ENCODE assay signal across 12 cellular contexts in the genomic region with DNA sequence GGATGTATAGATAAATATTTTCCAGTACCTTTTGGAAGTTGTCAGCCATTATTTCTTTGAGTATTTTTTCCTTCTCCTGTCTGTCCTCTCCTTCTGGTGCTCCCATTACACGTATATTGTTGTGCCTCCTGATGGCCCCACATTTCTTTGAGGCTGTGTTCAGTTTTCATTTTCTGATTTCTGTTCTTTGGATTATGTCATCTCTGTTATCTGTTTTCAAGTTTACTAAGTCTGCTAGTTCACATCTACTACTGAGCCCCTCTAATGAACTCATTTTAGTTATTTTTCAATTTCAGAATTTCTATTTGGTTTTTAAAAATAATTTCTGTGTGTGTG. TPM values are rescaled to one million over a fixed set of nuclear protein-coding genes. Genes with fewer than 3 reads are reported as not detected.
A peak's percentile ranks its signal among the peaks of the same experiment; 100 is the strongest.
DNase-seq lines count a peak whose midpoint lies in the region; ATAC-seq, FAIRE-seq and TF ChIP-seq lines count a peak whose summit lies in the region.
"Had no signal": no experiment of that assay in that cellular context is flagged by ENCODE, and none has a peak within 500 bp of the region (broad histone marks: within the 10 kb centered on the region; RNA-seq: fewer than 3 reads in every experiment).

No MANE protein-coding gene starts in this region.

- no peak overlapping the region for H3K27ac ChIP-seq in astrocyte (ENCODE audit: low read depth, low read length)
- no peak overlapping the region for H3K27ac ChIP-seq in pancreas
- no peak overlapping the region for H3K27ac ChIP-seq in MM.1S (ENCODE audit: low read length)
- H3K27ac ChIP-seq: tibial artery had no signal

- H3K9me3 Mint-ChIP-seq in astrocyte (ENCODE audit: unreplicated experiment) (no peaks in the 10 kb centered on the region), type B pancreatic cell (peaks cover 12% of the 10 kb centered on the region)

- TF ChIP-seq CTCF in astrocyte (IDR thresholded peaks at IDR 0.05; ENCODE audit: insufficient read depth, low read depth, low read length) (no peak), pancreas (IDR thresholded peaks at IDR 0.05) (no peak), type B pancreatic cell (conservative IDR thresholded peaks at IDR 0.05) (no peak), MM.1S (IDR thresholded peaks at IDR 0.05; ENCODE audit: low read length) (no peak)

- H3K4me3 ChIP-seq in astrocyte (ENCODE audit: insufficient read depth, low read depth, low read length), result no peak overlapping the region
- H3K4me3 ChIP-seq in pancreas, result no peak overlapping the region
- H3K4me3 ChIP-seq in MM.1S (ENCODE audit: low read length), result no peak overlapping the region
- H3K4me3 ChIP-seq: tibial artery had no signal

- intact Hi-C loops in pancreas (cut with DNase I), result no loop called here

- H3K9me2 ChIP-seq in MM.1S (replicated peaks; ENCODE audit: insufficient read depth, low read length), result no peaks in the 10 kb centered on the region
- H3K9me2 ChIP-seq: SK-N-SH had no signal

- no peak for DNase-seq in activated CD4-positive, CD25-positive, alpha-beta regulatory T cell (lab: John Stamatoyannopoulos, UW)
- DNase-seq in astrocyte (ENCODE audit: low read depth) (no peak), pancreas (no peak), type B pancreatic cell (ENCODE audit: extremely low spot score, unreplicated experiment) (no peak), MM.1S (no peak)
- DNase-seq: GDM1, naive B cell, SK-N-SH, tibial artery had no signal

- H3K9ac ChIP-seq in astrocyte (ENCODE audit: low read length), result no peak overlapping the region
- no peak overlapping the region for H3K9ac ChIP-seq in MM.1S (ENCODE audit: low read length)
- H3K9ac ChIP-seq: SK-N-SH had no signal

- H3K27me3 ChIP-seq in astrocyte (ENCODE audit: insufficient read depth, low read length) (no peaks in the 10 kb centered on the region), pancreas (no peaks in the 10 kb centered on the region), MM.1S (replicated peaks; ENCODE audit: insufficient read depth, low read length) (no peaks in the 10 kb centered on the region)
- H3K27me3 ChIP-seq: tibial artery had no signal

- H3K4me1 ChIP-seq in astrocyte (ENCODE audit: insufficient read depth, low read length) (peaks cover 8% of the 10 kb centered on the region), pancreas (peaks cover 0 to 23% (median 17%) of the 10 kb centered on the region in 3 donors), MM.1S (ENCODE audit: low read length) (no peaks in the 10 kb centered on the region)

- H3K9me3 ChIP-seq in astrocyte (ENCODE audit: insufficient read depth, low read depth, low read length), result no peaks in the 10 kb centered on the region
- H3K9me3 ChIP-seq in pancreas, result no peaks in the 10 kb centered on the region
- no peaks in the 10 kb centered on the region for H3K9me3 ChIP-seq in MM.1S (replicated peaks; ENCODE audit: insufficient read depth, low read length)
- H3K9me3 ChIP-seq: SK-N-SH, tibial artery had no signal

- H2AFZ ChIP-seq in astrocyte (ENCODE audit: low read depth, low read length) (no peak overlapping the region), MM.1S (ENCODE audit: low read length) (no peak overlapping the region)

- peaks cover 91% of the 10 kb centered on the region for H4K20me1 ChIP-seq in astrocyte (ENCODE audit: insufficient read depth, low read length)
- H4K20me1 ChIP-seq in MM.1S (ENCODE audit: insufficient read depth, low read length), result peaks cover 59% of the 10 kb centered on the region

- H3K4me2 ChIP-seq in astrocyte (ENCODE audit: low read length) (no peak overlapping the region), MM.1S (ENCODE audit: low read depth, low read length) (no peak overlapping the region)
- H3K4me2 ChIP-seq: SK-N-SH had no signal

- H3K36me3 Mint-ChIP-seq in astrocyte (ENCODE audit: low read depth, unreplicated experiment) (peaks cover 9% of the 10 kb centered on the region), type B pancreatic cell (peaks cover 34% of the 10 kb centered on the region)

- H3K27me3 Mint-ChIP-seq in astrocyte (ENCODE audit: low read depth, unreplicated experiment), result no peaks in the 10 kb centered on the region
- H3K27me3 Mint-ChIP-seq in type B pancreatic cell, result no peaks in the 10 kb centered on the region
- H3K27me3 Mint-ChIP-seq: naive B cell had no signal

- no peaks in the 10 kb centered on the region for H3F3A ChIP-seq in MM.1S (ENCODE audit: insufficient read depth, low read length)

- peaks cover 29% of the 10 kb centered on the region for H3K4me1 Mint-ChIP-seq in astrocyte (ENCODE audit: low read depth, unreplicated experiment)
- peaks cover 11% of the 10 kb centered on the region for H3K4me1 Mint-ChIP-seq in type B pancreatic cell (ENCODE audit: unreplicated experiment)

- H3K4me3 Mint-ChIP-seq in astrocyte (ENCODE audit: unreplicated experiment) (no peak overlapping the region), type B pancreatic cell (no peak overlapping the region)

- ATAC-seq in activated CD4-positive, CD25-positive, alpha-beta regulatory T cell treated with anti-CD3 and anti-CD28 coated beads, Interleukin-2, amount 50 U/mL, for 24 hours, result peak; percentile 77 to 78
- ATAC-seq in GM21390 (IDR thresholded peaks at IDR 0.05; ENCODE audit: unreplicated experiment), result peak; percentile 72
- ATAC-seq in HG03066 (IDR thresholded peaks at IDR 0.05; ENCODE audit: low read depth, unreplicated experiment), result peak; percentile 83
- no peak for ATAC-seq in pancreas

- H3K79me2 ChIP-seq in astrocyte (ENCODE audit: insufficient read depth, low read length), result peaks cover 96% of the 10 kb centered on the region
- H3K79me2 ChIP-seq in MM.1S (ENCODE audit: low read length), result peaks cover 99% of the 10 kb centered on the region

- H3K36me3 ChIP-seq in astrocyte (ENCODE audit: insufficient read depth, low read length) (no peaks in the 10 kb centered on the region), pancreas (no peaks in the 10 kb centered on the region), MM.1S (replicated peaks; ENCODE audit: insufficient read depth, low read length) (peaks cover 7% of the 10 kb centered on the region)

- FAIRE-seq in astrocyte (lab: Jason Lieb, UNC) (no peak), pancreas (lab: Jason Lieb, UNC) (no peak)

- WGBS in pancreas, 2 donors, result 95 to 100% methylated on average over 1 of the region's 1 CpG

- H3K27ac Mint-ChIP-seq in astrocyte (ENCODE audit: unreplicated experiment) (peak overlapping the region; percentile 43), type B pancreatic cell (no peak overlapping the region)

RNA-seq across cellular contexts. Expression of gene RBM33, which starts 16.3 kb away (rescaled TPM):
- total RNA-seq in astrocyte (50.5 and 53.3 TPM in 2 replicates), pancreas (10 to 100 TPM; 31.3 to 40.1 (median 33.7) TPM), type B pancreatic cell (ENCODE audit: low replicate concordance) (60.2 and 67.2 TPM in 2 replicates)
- 10 to 100 TPM; 14.6 to 32.4 TPM for polyA plus RNA-seq in pancreas

Comparison
In these comparisons a context has a peak if more than half of its experiments do, and no peak if none do; other contexts are left out.
1. ATAC-seq: peak in activated CD4-positive, CD25-positive, alpha-beta regulatory T cell treated with anti-CD3 and anti-CD28 coated beads, Interleukin-2, amount 50 U/mL, for 24 hours (2 of 2), GM21390 (single experiment) and HG03066 (single experiment); none in pancreas (0 of 4).